In the genomic region with DNA sequence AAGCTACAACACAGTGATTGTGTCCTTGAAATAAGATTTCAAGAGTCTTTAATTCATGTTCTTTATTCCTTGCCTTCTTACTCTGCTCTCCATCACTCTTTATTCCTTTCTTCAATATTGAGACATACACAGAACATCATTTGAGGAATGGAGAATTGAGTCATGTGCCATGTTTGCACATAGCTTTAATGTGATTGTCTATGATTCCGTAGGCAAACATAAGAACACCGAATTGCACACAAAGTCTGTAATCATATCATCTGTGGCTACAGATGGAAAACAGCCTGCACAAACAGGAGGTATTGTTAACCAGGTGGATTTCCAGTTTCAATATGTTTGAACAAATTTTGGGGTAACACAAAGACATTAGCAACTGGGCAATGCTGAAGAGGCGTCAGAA, we compare ENCODE assay signal across 1 cellular context.
TF ChIP-seq lines count a peak whose summit lies in the region.

No MANE protein-coding gene starts in this region.

TF ChIP-seq in GM12891, 5 proteins besides CTCF, POLR2A, EP300 and RAD21:
- TF ChIP-seq POLR2AphosphoS5 (IDR thresholded peaks at IDR 0.05; ENCODE audit: low read depth, low read length) (no peak), SPI1 (IDR thresholded peaks at IDR 0.05; ENCODE audit: low read depth, low read length) (no peak), POU2F2 (IDR thresholded peaks at IDR 0.05; ENCODE audit: low read depth, low read length) (no peak), TAF1 (IDR thresholded peaks at IDR 0.05; ENCODE audit: low read depth, low read length) (no peak), PAX5 (IDR thresholded peaks at IDR 0.05; ENCODE audit: insufficient read depth, low read length, severe bottlenecking) (no peak)
TF ChIP-seq in GM12891: peak in this region for 0.
